8 cellular contexts compared by ENCODE assay signal in the genomic region with DNA sequence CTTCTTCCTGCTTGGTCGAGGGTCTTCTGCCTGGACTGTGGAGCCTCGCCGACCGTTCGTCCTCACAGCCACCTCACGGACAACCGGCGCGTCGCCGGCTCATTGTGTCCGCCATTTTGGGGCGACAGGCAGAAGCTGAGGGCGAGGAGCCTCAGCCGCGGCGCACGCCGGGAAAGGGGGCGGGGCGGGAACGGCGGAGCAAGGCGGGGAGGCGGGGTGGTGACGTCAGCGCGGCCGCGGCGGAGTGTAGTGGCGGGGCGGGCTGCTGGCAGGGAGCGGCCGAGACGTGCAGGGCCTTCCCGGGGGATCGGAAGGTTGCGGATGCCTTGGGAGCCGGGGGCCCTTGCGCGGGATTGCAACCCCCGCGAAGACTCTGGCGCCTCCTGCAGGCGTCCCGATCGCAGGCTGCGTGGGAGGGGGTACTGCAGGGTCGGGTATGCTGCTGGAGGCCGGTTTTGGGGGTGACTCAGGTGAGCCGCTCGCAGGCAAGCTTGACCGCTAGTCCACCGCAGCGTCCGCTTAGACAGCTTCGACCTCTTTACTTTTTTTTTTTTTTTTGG. TPM values are rescaled to one million over a fixed set of nuclear protein-coding genes. Genes with fewer than 3 reads are reported as not detected.
DNase-seq lines count a peak whose midpoint lies in the region; ATAC-seq and TF ChIP-seq lines count a peak whose summit lies in the region.

Gene WDR82 (minus strand): TSS at position 140 of the 560 bp plus-strand sequence. CDS start 288 bp downstream, outside the sequence.

- H3K36me3 Mint-ChIP-seq in Calu3 (ENCODE audit: insufficient read depth, unreplicated experiment) (peaks cover 62% of the 10 kb centered on the region), endodermal cell (ENCODE audit: low read depth) (peaks cover 16% of the 10 kb centered on the region), mesothelial cell of epicardium (peaks cover 9% of the 10 kb centered on the region)

- peak within 1 kb of the TSS; percentile 89 for H3K4me3 ChIP-seq in NT2/D1 (ENCODE audit: insufficient read length, low read depth)
- H3K4me3 ChIP-seq in endodermal cell (ENCODE audit: low read length) = peak within 1 kb of the TSS; percentile 96

- H3K36me3 ChIP-seq in NT2/D1 (ENCODE audit: insufficient read depth, insufficient read length, low read length) (peaks cover 44% of the 10 kb centered on the region), endodermal cell (ENCODE audit: control insufficient read depth, insufficient read depth, low read length) (peaks cover 23% of the 10 kb centered on the region)

- ATAC-seq in GM21381 (IDR thresholded peaks at IDR 0.05; ENCODE audit: unreplicated experiment) = peak; percentile 87

- no peaks in the 10 kb centered on the region for H3K9me3 ChIP-seq in NT2/D1 (ENCODE audit: insufficient read depth, low read length)
- no peaks in the 10 kb centered on the region for H3K9me3 ChIP-seq in endodermal cell (ENCODE audit: control insufficient read depth, low read length)

- H3K27me3 ChIP-seq in NT2/D1 (ENCODE audit: insufficient read depth, insufficient read length) (no peaks in the 10 kb centered on the region), endodermal cell (ENCODE audit: control insufficient read depth, insufficient read depth, low read length, poor library complexity, severe bottlenecking) (no peaks in the 10 kb centered on the region)

- H3K4me1 ChIP-seq in NT2/D1 (ENCODE audit: insufficient read depth, insufficient read length) = no peaks in the 10 kb centered on the region
- H3K4me1 ChIP-seq in endodermal cell (ENCODE audit: control insufficient read depth, insufficient read depth, low read length) = peaks cover 9% of the 10 kb centered on the region

- H3K9ac ChIP-seq in NT2/D1 (ENCODE audit: insufficient read length, low read depth) = peak within 1 kb of the TSS; percentile 92
- H3K9ac ChIP-seq in endodermal cell (ENCODE audit: extremely low read depth, low read length, poor library complexity, severe bottlenecking) = peak within 1 kb of the TSS; percentile 94

- H3K27ac Mint-ChIP-seq in Calu3 (ENCODE audit: unreplicated experiment) = peak within 1 kb of the TSS; percentile 99
- peak within 1 kb of the TSS; percentile 100 for H3K27ac Mint-ChIP-seq in endodermal cell
- peak within 1 kb of the TSS; percentile 100 for H3K27ac Mint-ChIP-seq in mesothelial cell of epicardium

- TF ChIP-seq CTCF in Calu3 (IDR thresholded peaks at IDR 0.05; ENCODE audit: unreplicated experiment) (no peak), endodermal cell (conservative IDR thresholded peaks at IDR 0.05) (peak; percentile 76), mesothelial cell of epicardium (IDR thresholded peaks at IDR 0.05; ENCODE audit: unreplicated experiment) (no peak)

- DNase-seq in Calu3 = peak; percentile 99
- peak in 73 of 76 experiments; percentile 68 to 97 (median 91) for DNase-seq in HUDEP-2 (lab: John Stamatoyannopoulos, UW; ENCODE audit: unreplicated experiment in 76 of 76)
- DNase-seq in NT2/D1 (ENCODE audit: low read depth, low spot score) = peak; percentile 95
- peak; percentile 88 for DNase-seq in activated CD8-positive, alpha-beta memory T cell treated with anti-CD3 and anti-CD28 coated beads, Interleukin-2, amount 50 U/mL, for 1 hour (ENCODE audit: extremely low read depth)
- DNase-seq in endodermal cell = peak; percentile 99
- DNase-seq in mesothelial cell of epicardium (ENCODE audit: low spot score in 2 of 2, unreplicated experiment in 2 of 2) = peak; percentile 99 to 100
- DNase-seq in stimulated activated CD8-positive, alpha-beta memory T cell treated with anti-CD3 and anti-CD28 coated beads, Interleukin-15, amount 100 ng/mL, for 48 hours (ENCODE audit: low read depth in 2 of 2) = peak; percentile 96 to 98

- peak within 1 kb of the TSS; percentile 99 for H3K4me3 Mint-ChIP-seq in Calu3 (ENCODE audit: low read depth, unreplicated experiment)
- peak within 1 kb of the TSS; percentile 95 for H3K4me3 Mint-ChIP-seq in endodermal cell
- peak within 1 kb of the TSS; percentile 97 for H3K4me3 Mint-ChIP-seq in mesothelial cell of epicardium

- peaks cover 50% of the 10 kb centered on the region for H3K4me1 Mint-ChIP-seq in Calu3 (ENCODE audit: low read depth, unreplicated experiment)
- H3K4me1 Mint-ChIP-seq in endodermal cell = peaks cover 39% of the 10 kb centered on the region
- H3K4me1 Mint-ChIP-seq in mesothelial cell of epicardium = peaks cover 65% of the 10 kb centered on the region

- H3K9me3 Mint-ChIP-seq in Calu3 (ENCODE audit: low read depth, unreplicated experiment) (no peaks in the 10 kb centered on the region), endodermal cell (no peaks in the 10 kb centered on the region), mesothelial cell of epicardium (no peaks in the 10 kb centered on the region)

- H3K27ac ChIP-seq in endodermal cell (ENCODE audit: low read depth, low read length) = peak within 1 kb of the TSS; percentile 94

- no peaks in the 10 kb centered on the region for H3K27me3 Mint-ChIP-seq in Calu3 (ENCODE audit: unreplicated experiment)
- no peaks in the 10 kb centered on the region for H3K27me3 Mint-ChIP-seq in endodermal cell (ENCODE audit: insufficient read depth)
- H3K27me3 Mint-ChIP-seq in mesothelial cell of epicardium (ENCODE audit: low read depth) = no peaks in the 10 kb centered on the region

- CTCF ChIA-PET in Calu3 (lab: Charles Lee) = interaction anchor here (0.6 to 1.3 kb wide), 8 partner anchors 11 to 257 kb away, joined by 3 to 9 read pairs (median 4); partner anchors contain the start of gene TWF2

- no TSS peak for BruUV-seq in Calu3 (replicated peaks; lab: Mats Ljungman, UMichigan)

- WGBS in endodermal cell (ENCODE audit: insufficient coverage in 1 of 2, insufficient read length in 1 of 2), 2 experiments = 1% methylated on average over 31 to 58 of the region's 58 CpGs

- intact Hi-C loops in Calu3 (cut with micrococcal nuclease; ENCODE audit: unreplicated experiment) = loop anchor here (5.0 kb wide), 1 partner anchor 41 kb away; the partner anchor contains the start of gene TWF2

RNA-seq across cellular contexts. Expression of gene WDR82, which starts in this region (rescaled TPM):
- 55.4 and 59.7 TPM in 2 replicates for total RNA-seq in Calu3 (2022)
- 10 to 100 TPM; 78.4 to 84.2 TPM for total RNA-seq in endodermal cell
- 95.1 TPM for polyA plus RNA-seq in endodermal cell (2013, experiment 1 of 2)
- 88.3 TPM for polyA plus RNA-seq in endodermal cell (2013, experiment 2 of 2)
- total RNA-seq in mesothelial cell of epicardium = 99.0 to 105 TPM (median 101 TPM) in 3 replicates

Comparison
In these comparisons a context has a peak if more than half of its experiments do, and no peak if none do; other contexts are left out.
1. Peak in every context shown above with its lines: DNase-seq, ATAC-seq, H3K4me3 ChIP-seq and H3K27ac ChIP-seq.